ENCODE assay signal across 11 cellular contexts in genomic region chr11:2931416-2931746, GRCh38. TPM values are rescaled to one million over a fixed set of nuclear protein-coding genes. Genes with fewer than 3 reads are reported as not detected.
A peak's percentile ranks its signal among the peaks of the same experiment; 100 is the strongest.
DNase-seq lines count a peak whose midpoint lies in the region; ATAC-seq, FAIRE-seq and TF ChIP-seq lines count a peak whose summit lies in the region.
"Had no signal": no experiment of that assay in that cellular context is flagged by ENCODE, and none has a peak within 500 bp of the region (broad histone marks: within the 10 kb centered on the region; RNA-seq: fewer than 3 reads in every experiment).

No MANE protein-coding gene starts in this region.

- H3K9me1 ChIP-seq in K562 (ENCODE audit: control insufficient read depth, insufficient read depth, low read length), result no peaks in the 10 kb centered on the region

- TF ChIP-seq RAD21 in K562 (CRISPR knock-in tag; conservative IDR thresholded peaks at IDR 0.05 in 1 of 2, IDR thresholded peaks at IDR 0.05 in 1 of 2), result no peak

- POLR2A ChIA-PET in K562 (lab: Yijun Ruan, JAX), result interaction anchor here (1.0 to 1.2 kb wide), 2 partner anchors 10 to 38 kb away, joined by 3 read pairs; no protein-coding TSS in a partner anchor

- no TSS peak for BruUV-seq in K562 (replicated peaks; lab: Mats Ljungman, UMichigan)

- no peak overlapping the region for H3K4me2 ChIP-seq in K562 (ENCODE audit: insufficient read depth, low read length)

- no peaks in the 10 kb centered on the region for H3K36me3 Mint-ChIP-seq in activated naive CD4-positive, alpha-beta T cell treated with anti-CD3 and anti-CD28 coated beads, Interleukin-2, amount 10 ng/mL, durations not matched to agents 7 days and 5 days
- peaks cover 13% of the 10 kb centered on the region; the same call in 1 of the 2 replicates for H3K36me3 Mint-ChIP-seq in HFFc6 (ENCODE audit: low read depth)
- no peaks in the 10 kb centered on the region for H3K36me3 Mint-ChIP-seq in activated T-cell treated with anti-CD3 and anti-CD28 coated beads, Interleukin-2, amount 50 U/mL, for 24 hours (ENCODE audit: low read depth)

- no peak for FAIRE-seq in K562 (lab: Jason Lieb, UNC)

- ATAC-seq in K562 (no peak), GM18519 (IDR thresholded peaks at IDR 0.05; ENCODE audit: low FRiP score, unreplicated experiment) (no peak)

- peaks cover 10 to 66% of the 10 kb centered on the region in 2 experiments; a peak in 4 of 5 replicates for H3K4me1 ChIP-seq in K562 (replicated peaks in 1 of 2; ENCODE audit: control insufficient read depth in 2 of 2, insufficient read depth in 2 of 2, low read length in 2 of 2)

- H3K9me3 ChIP-seq in K562 (replicated peaks; ENCODE audit: control insufficient read depth, insufficient read depth, low read depth, low read length), result no peaks in the 10 kb centered on the region
- H3K9me3 ChIP-seq: SJSA1 had no signal

- H3K27me3 Mint-ChIP-seq in activated naive CD4-positive, alpha-beta T cell treated with anti-CD3 and anti-CD28 coated beads, Interleukin-2, amount 10 ng/mL, durations not matched to agents 7 days and 5 days, result peaks cover 71% of the 10 kb centered on the region
- H3K27me3 Mint-ChIP-seq in HFFc6 (ENCODE audit: insufficient read depth), result peaks cover 7% of the 10 kb centered on the region
- H3K27me3 Mint-ChIP-seq in activated T-cell treated with anti-CD3 and anti-CD28 coated beads, Interleukin-2, amount 50 U/mL, for 24 hours, result peaks cover 28% of the 10 kb centered on the region

- intact Hi-C loops in K562 (cut with micrococcal nuclease), result no loop called here

- H3K27ac Mint-ChIP-seq in activated naive CD4-positive, alpha-beta T cell treated with anti-CD3 and anti-CD28 coated beads, Interleukin-2, amount 10 ng/mL, durations not matched to agents 7 days and 5 days, result peak overlapping the region; percentile 68
- H3K27ac Mint-ChIP-seq in HFFc6, result 0 out of 2 replicates have a peak overlapping the region, but pooled peaks have one; percentile 18
- no peak overlapping the region for H3K27ac Mint-ChIP-seq in activated T-cell treated with anti-CD3 and anti-CD28 coated beads, Interleukin-2, amount 50 U/mL, for 24 hours

- no peak overlapping the region for H3K4me3 Mint-ChIP-seq in activated naive CD4-positive, alpha-beta T cell treated with anti-CD3 and anti-CD28 coated beads, Interleukin-2, amount 10 ng/mL, durations not matched to agents 7 days and 5 days
- H3K4me3 Mint-ChIP-seq in HFFc6, result no peak overlapping the region
- no peak overlapping the region for H3K4me3 Mint-ChIP-seq in activated T-cell treated with anti-CD3 and anti-CD28 coated beads, Interleukin-2, amount 50 U/mL, for 24 hours

- H3K27me3 ChIP-seq in K562 (ENCODE audit: control insufficient read depth in 2 of 2, insufficient read depth in 2 of 2, low read length in 2 of 2), result no peaks in the 10 kb centered on the region
- H3K27me3 ChIP-seq: SJSA1 had no signal

- H3K4me3 ChIP-seq in K562, result no peak overlapping the region
- H3K4me3 ChIP-seq: SJSA1 had no signal

- DNase-seq in activated naive CD4-positive, alpha-beta T cell treated with anti-CD3 and anti-CD28 coated beads, Interleukin-2, amount 10 ng/mL, durations not matched to agents 7 days and 5 days, result no peak
- no peak for DNase-seq in activated naive CD4-positive, alpha-beta T cell treated with Interleukin-2 at 50 U/mL for 16 hours
- DNase-seq in HFFc6 (no peak), K562 (ENCODE audit: extremely low read depth in 1 of 4, low spot score in 3 of 4) (no peak), SHP77 (lab: John Stamatoyannopoulos, UW) (no peak)
- DNase-seq in activated T-cell treated with anti-CD3 and anti-CD28 coated beads, Interleukin-2, amount 50 U/mL, for 24 hours, result no peak
- DNase-seq: KBM-7, NCI-H187 treated with DMSO at 0.1 percent for 48 hours, NCI-H446 had no signal

- 49% methylated on average over 4 of the region's 4 CpGs for WGBS in K562 (ENCODE audit: insufficient coverage, low coverage, missing lambda C conversion rate)

- peak overlapping the region in 1 of 2 experiments; percentile 71; a peak in 1 of 4 replicates for H3K9ac ChIP-seq in K562 (ENCODE audit: insufficient read depth in 1 of 2, low read depth in 2 of 2, low read length in 2 of 2)

- TF ChIP-seq POLR2A in K562 (conservative IDR thresholded peaks at IDR 0.05), result no peak

- TF ChIP-seq CTCF in HFFc6 (IDR thresholded peaks at IDR 0.05), result no peak
- TF ChIP-seq CTCF in K562 (IDR thresholded peaks at IDR 0.05 in 2 of 3, conservative IDR thresholded peaks at IDR 0.05 in 1 of 3; ENCODE audit: insufficient read depth in 2 of 3, low read depth in 1 of 3, low read length in 3 of 3), result no peak

- H3K27ac ChIP-seq in K562 (ENCODE audit: extremely low read depth, low read depth, low read length), result no peak overlapping the region
- H3K27ac ChIP-seq: SJSA1 had no signal

- H3K9me3 Mint-ChIP-seq in activated naive CD4-positive, alpha-beta T cell treated with anti-CD3 and anti-CD28 coated beads, Interleukin-2, amount 10 ng/mL, durations not matched to agents 7 days and 5 days, result no peaks in the 10 kb centered on the region
- no peaks in the 10 kb centered on the region for H3K9me3 Mint-ChIP-seq in HFFc6
- no peaks in the 10 kb centered on the region for H3K9me3 Mint-ChIP-seq in activated T-cell treated with anti-CD3 and anti-CD28 coated beads, Interleukin-2, amount 50 U/mL, for 24 hours

- peaks cover 15% of the 10 kb centered on the region; the same call in 2 of the 3 replicates for H3K79me2 ChIP-seq in K562 (ENCODE audit: control insufficient read depth, insufficient read depth, low read length)

- peaks cover 40% of the 10 kb centered on the region for H3K4me1 Mint-ChIP-seq in activated naive CD4-positive, alpha-beta T cell treated with anti-CD3 and anti-CD28 coated beads, Interleukin-2, amount 10 ng/mL, durations not matched to agents 7 days and 5 days
- H3K4me1 Mint-ChIP-seq in HFFc6 (ENCODE audit: low read depth), result peaks cover 35% of the 10 kb centered on the region
- peaks cover 34% of the 10 kb centered on the region for H3K4me1 Mint-ChIP-seq in activated T-cell treated with anti-CD3 and anti-CD28 coated beads, Interleukin-2, amount 50 U/mL, for 24 hours (ENCODE audit: low read depth)

- CTCF ChIA-PET in activated naive CD4-positive, alpha-beta T cell treated with anti-CD3 and anti-CD28 coated beads, Interleukin-2, amount 10 ng/mL, durations not matched to agents 7 days and 5 days (lab: Charles Lee), result interaction anchor here (0.8 to 5.4 kb wide), 5 partner anchors 20 to 159 kb away, joined by 3 to 50 read pairs (median 15); no protein-coding TSS in a partner anchor
- CTCF ChIA-PET in K562 (lab: Yijun Ruan, JAX; ENCODE audit: low intra/inter-chr PET ratio), result interaction anchor here (5.2 kb wide), 1 partner anchor 398 kb away, joined by 59 read pairs; no protein-coding TSS in a partner anchor

- no peak for TF ChIP-seq EP300 in K562 (IDR thresholded peaks at IDR 0.05; ENCODE audit: low read length)

- no peak overlapping the region for H2AFZ ChIP-seq in K562 (ENCODE audit: low read depth, low read length)

- H4K20me1 ChIP-seq in K562 (replicated peaks; ENCODE audit: control insufficient read depth, insufficient read depth, low read length), result peaks cover 13% of the 10 kb centered on the region

- H3K36me3 ChIP-seq in K562 (ENCODE audit: control insufficient read depth, insufficient read depth, low read length), result no peaks in the 10 kb centered on the region

- in situ Hi-C loops in K562 (cut with MboI), result no loop called here

TF ChIP-seq in K562, 482 proteins besides CTCF, POLR2A, EP300 and RAD21:
- 0 out of 2 replicates have a peak, but pooled peaks have one; percentile 18 for TF ChIP-seq ZEB2 (IDR thresholded peaks at IDR 0.05)
- TF ChIP-seq SMARCA4 (IDR thresholded peaks at IDR 0.05), result no peak

RNA-seq across cellular contexts. Expression of gene PHLDA2, which starts 2.2 kb away (rescaled TPM):
- 100 to 1,000 TPM; 102 to 149 (median 125) TPM for total RNA-seq in HFFc6 (2021; fragmentation: NEBNext Ultra II Directional; extraction: Animal tissue kit (Norgen Biotek cat#: 25700))
- total RNA-seq in K562 (2011; cell fraction: chromatin; rRNA removed; ENCODE audit: low replicate concordance), result 3.2 and 7.8 TPM in 2 replicates
- 13.6 and 14.7 TPM in 2 replicates for total RNA-seq in K562 (2011; cell fraction: nucleolus; rRNA removed)
- 5.4 and 5.7 TPM in 2 replicates for total RNA-seq in K562 (2011; cell fraction: nucleoplasm; rRNA removed)
- total RNA-seq in K562 (2014; rRNA removed) (14.8 and 26.2 TPM in 2 replicates), K562 (2014; rRNA removed; fragmentation: Illumina TruSeq; extraction: Trizol) (0.70 and 0.76 TPM in 2 replicates), K562 (2015; rRNA removed; fragmentation: Illumina TruSeq; extraction: Trizol) (5.7 and 6.3 TPM in 2 replicates), K562 (2021) (42.4 and 43.2 TPM in 2 replicates)
- polyA plus RNA-seq in K562 (2011; rRNA removed) (4.7 and 4.9 TPM in 2 replicates), K562 (2014; fragmentation: Illumina TruSeq; extraction: Trizol) (4.0 and 24.8 TPM in 2 replicates), K562 (2014; fragmentation: Nextera tagmentation; extraction: Ambion mirVana) (under 1 TPM; 0.43 to 0.87 TPM), K562 (2014; rRNA removed) (33.6 and 37.8 TPM in 2 replicates)
- polyA plus RNA-seq in K562 (2011; cell fraction: cytosol; rRNA removed), result 19.3 and 101 TPM in 2 replicates
- 10.5 and 21.0 TPM in 2 replicates for polyA plus RNA-seq in K562 (2011; cell fraction: nucleus; rRNA removed)
- polyA plus RNA-seq in K562 (2012), result 26.8 and 31.0 TPM in 2 replicates
- 0.84 and 1.1 TPM in 2 replicates for polyA minus RNA-seq in K562 (2011; rRNA and poly(A)+ RNA removed)
- polyA minus RNA-seq in K562 (2011; cell fraction: cytosol; rRNA and poly(A)+ RNA removed), result 14.8 and 27.2 TPM in 2 replicates
- polyA minus RNA-seq in K562 (2011; cell fraction: nucleus; rRNA and poly(A)+ RNA removed), result 11.8 and 14.1 TPM in 2 replicates

RNA-seq across cellular contexts. Expression of gene CDKN1C, which starts 45.8 kb away (rescaled TPM):
- under 1 TPM in 2 of 6 experiments, not detected in 4; 0.17 to 0.24 TPM for total RNA-seq in HFFc6 (2021; fragmentation: NEBNext Ultra II Directional; extraction: Animal tissue kit (Norgen Biotek cat#: 25700))
- total RNA-seq in K562 (2011; cell fraction: chromatin; rRNA removed; ENCODE audit: low replicate concordance), result 7.1 and 13.9 TPM in 2 replicates
- 20.5 and 24.5 TPM in 2 replicates for total RNA-seq in K562 (2011; cell fraction: nucleolus; rRNA removed)
- total RNA-seq in K562 (2011; cell fraction: nucleoplasm; rRNA removed), result 10.9 and 11.1 TPM in 2 replicates
- total RNA-seq in K562 (2014; rRNA removed) (19.2 and 23.5 TPM in 2 replicates), K562 (2014; rRNA removed; fragmentation: Illumina TruSeq; extraction: Trizol) (3.5 and 4.0 TPM in 2 replicates), K562 (2015; rRNA removed; fragmentation: Illumina TruSeq; extraction: Trizol) (2.8 and 3.5 TPM in 2 replicates), K562 (2021) (21.1 and 21.9 TPM in 2 replicates)
- polyA plus RNA-seq in K562 (2011; rRNA removed) (9.2 and 17.4 TPM in 2 replicates), K562 (2014; fragmentation: Illumina TruSeq; extraction: Trizol) (3.9 and 5.2 TPM in 2 replicates), K562 (2014; fragmentation: Nextera tagmentation; extraction: Ambion mirVana) (10 to 100 TPM in 1 of 2 experiments, 1 to 10 TPM in 1; 9.3 to 18.7 TPM), K562 (2014; rRNA removed) (11.0 and 13.0 TPM in 2 replicates)
- polyA plus RNA-seq in K562 (2011; cell fraction: cytosol; rRNA removed), result 12.9 and 29.1 TPM in 2 replicates
- polyA plus RNA-seq in K562 (2011; cell fraction: nucleus; rRNA removed), result 25.4 and 25.7 TPM in 2 replicates
- 10.9 and 13.2 TPM in 2 replicates for polyA plus RNA-seq in K562 (2012)
- polyA minus RNA-seq in K562 (2011; rRNA and poly(A)+ RNA removed), result 4.8 and 6.4 TPM in 2 replicates
- polyA minus RNA-seq in K562 (2011; cell fraction: cytosol; rRNA and poly(A)+ RNA removed), result 11.8 and 22.5 TPM in 2 replicates
- 7.5 and 8.9 TPM in 2 replicates for polyA minus RNA-seq in K562 (2011; cell fraction: nucleus; rRNA and poly(A)+ RNA removed)
